ENCODE assay signal across 9 cellular contexts in the genomic region with DNA sequence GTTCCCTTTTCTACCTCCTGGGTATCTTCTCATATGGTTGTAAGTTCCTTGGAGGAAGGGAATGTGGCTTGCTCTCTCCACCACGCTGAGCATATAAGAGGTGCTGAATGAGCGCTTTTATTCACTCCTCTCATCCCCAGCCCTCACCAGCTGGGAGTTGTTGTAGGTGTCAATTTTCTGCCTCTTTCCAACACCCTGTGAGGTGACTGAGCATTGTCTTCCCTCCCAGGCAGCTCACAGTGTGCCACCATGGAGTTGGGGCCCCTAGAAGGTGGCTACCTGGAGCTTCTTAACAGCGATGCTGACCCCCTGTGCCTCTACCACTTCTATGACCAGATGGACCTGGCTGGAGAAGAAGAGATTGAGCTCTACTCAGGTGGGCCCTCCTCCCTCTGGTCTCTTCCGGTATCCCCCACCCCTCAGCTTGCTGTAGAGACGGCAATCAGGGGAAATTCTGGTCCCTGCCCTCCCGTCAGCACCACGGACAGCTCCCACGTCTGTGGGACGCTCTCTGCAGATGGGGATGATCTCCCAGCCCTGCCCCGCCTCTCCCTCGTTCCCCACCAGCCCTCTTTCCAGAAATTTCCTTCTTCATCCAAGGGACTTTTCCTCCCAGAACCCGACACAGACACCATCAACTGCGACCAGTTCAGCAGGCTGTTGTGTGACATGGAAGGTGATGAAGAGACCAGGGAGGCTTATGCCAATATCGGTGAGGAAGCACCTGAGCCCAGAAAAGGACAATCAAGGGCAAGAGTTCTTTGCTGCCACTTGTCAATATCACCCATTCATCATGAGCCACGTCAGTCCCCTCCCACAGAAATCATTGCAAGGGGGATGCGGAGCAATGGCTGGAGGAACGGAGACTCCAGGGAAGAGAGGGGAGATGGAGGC. TPM values are rescaled to one million over a fixed set of nuclear protein-coding genes. Genes with fewer than 3 reads are reported as not detected.
DNase-seq lines count a peak whose midpoint lies in the region; ATAC-seq, FAIRE-seq and TF ChIP-seq lines count a peak whose summit lies in the region.
"Had no signal": no experiment of that assay in that cellular context is flagged by ENCODE, and none has a peak within 500 bp of the region (broad histone marks: within the 10 kb centered on the region; RNA-seq: fewer than 3 reads in every experiment).

No MANE protein-coding gene starts in this region.

- H3K9me3 ChIP-seq in A549, result no peaks in the 10 kb centered on the region

- no peaks in the 10 kb centered on the region for H3K4me1 ChIP-seq in A549

- TF ChIP-seq POLR2A in A549 (IDR thresholded peaks at IDR 0.05; ENCODE audit: low read length), result no peak

- peak in 1 of 2 experiments; percentile 29 for DNase-seq in A549 (ENCODE audit: low read depth in 1 of 2, low spot score in 1 of 2)
- peak; percentile 11 for DNase-seq in HCEC 1CT
- DNase-seq in activated CD8-positive, alpha-beta T cell treated with anti-CD3 and anti-CD28 coated beads, Interleukin-2, amount 10 ng/mL, durations not matched to agents 7 days and 5 days, result peak; percentile 63
- peak; percentile 41 for DNase-seq in iPS DF 4.7 (ENCODE audit: extremely low read depth, low spot score)
- DNase-seq in NCI-H82 treated with DMSO at 0.1 percent for 48 hours (lab: John Stamatoyannopoulos, UW; ENCODE audit: unreplicated experiment), result no peak
- DNase-seq in activated T-helper 1 cell treated with anti-CD3 and anti-CD28 coated beads, Interleukin-12 subunit alpha, Interleukin-12 subunit beta, Interleukin-2, Interleukin-4 antibody, amounts not matched to agents 30 ng/mL and 10 ng/mL and 1 ng/mL, durations not matched to agents 14 hours and 24 hours and 36 hours (ENCODE audit: low spot score), result no peak
- no peak for DNase-seq in cortex of kidney (lab: John Stamatoyannopoulos, UW)
- no peak for DNase-seq in SHP77 treated with DMSO at 0.1 percent for 48 hours (lab: John Stamatoyannopoulos, UW)
- DNase-seq: NCI-H2029 treated with DMSO at 0.1 percent for 48 hours had no signal

- 36% methylated on average over 17 of the region's 17 CpGs for WGBS in A549 (ENCODE audit: missing lambda C conversion rate)

- H3K4me2 ChIP-seq in A549, result no peak overlapping the region

- FAIRE-seq in A549 (lab: Jason Lieb, UNC), result no peak

- TF ChIP-seq CTCF in A549 (IDR thresholded peaks at IDR 0.05), result no peak

- H3K27me3 Mint-ChIP-seq in activated CD8-positive, alpha-beta T cell treated with anti-CD3 and anti-CD28 coated beads, Interleukin-2, amount 10 ng/mL, durations not matched to agents 7 days and 5 days (ENCODE audit: low read depth), result no peaks in the 10 kb centered on the region
- peaks cover 1% of the 10 kb centered on the region for H3K27me3 Mint-ChIP-seq in activated T-helper 1 cell treated with anti-CD3 and anti-CD28 coated beads, Interleukin-12 subunit alpha, Interleukin-12 subunit beta, Interleukin-2, Interleukin-4 antibody, amounts not matched to agents 30 ng/mL and 10 ng/mL and 1 ng/mL, durations not matched to agents 14 hours and 24 hours and 36 hours (ENCODE audit: insufficient read depth)

- TF ChIP-seq EP300 in A549 (IDR thresholded peaks at IDR 0.05), result no peak

- no peak overlapping the region for H3K4me3 ChIP-seq in A549

- CTCF ChIA-PET in A549 (lab: Yijun Ruan, JAX), result interaction anchor here (1.5 kb wide), 1 partner anchor 11 kb away, joined by 3 read pairs; no protein-coding TSS in a partner anchor
- CTCF ChIA-PET in activated CD8-positive, alpha-beta T cell treated with anti-CD3 and anti-CD28 coated beads, Interleukin-2, amount 10 ng/mL, durations not matched to agents 7 days and 5 days (lab: Charles Lee), result no interaction called here

- POLR2A ChIA-PET in A549 (lab: Yijun Ruan, JAX), result no interaction called here
- POLR2A ChIA-PET in activated CD8-positive, alpha-beta T cell treated with anti-CD3 and anti-CD28 coated beads, Interleukin-2, amount 10 ng/mL, durations not matched to agents 7 days and 5 days (lab: Charles Lee), result no interaction called here

- H3K4me1 Mint-ChIP-seq in activated CD8-positive, alpha-beta T cell treated with anti-CD3 and anti-CD28 coated beads, Interleukin-2, amount 10 ng/mL, durations not matched to agents 7 days and 5 days (ENCODE audit: low read depth), result no peaks in the 10 kb centered on the region
- H3K4me1 Mint-ChIP-seq in activated T-helper 1 cell treated with anti-CD3 and anti-CD28 coated beads, Interleukin-12 subunit alpha, Interleukin-12 subunit beta, Interleukin-2, Interleukin-4 antibody, amounts not matched to agents 30 ng/mL and 10 ng/mL and 1 ng/mL, durations not matched to agents 14 hours and 24 hours and 36 hours (ENCODE audit: low read depth), result no peaks in the 10 kb centered on the region

- no peak overlapping the region for H3K4me3 Mint-ChIP-seq in activated CD8-positive, alpha-beta T cell treated with anti-CD3 and anti-CD28 coated beads, Interleukin-2, amount 10 ng/mL, durations not matched to agents 7 days and 5 days
- H3K4me3 Mint-ChIP-seq in activated T-helper 1 cell treated with anti-CD3 and anti-CD28 coated beads, Interleukin-12 subunit alpha, Interleukin-12 subunit beta, Interleukin-2, Interleukin-4 antibody, amounts not matched to agents 30 ng/mL and 10 ng/mL and 1 ng/mL, durations not matched to agents 14 hours and 24 hours and 36 hours, result no peak overlapping the region

- H3K9me3 Mint-ChIP-seq in activated CD8-positive, alpha-beta T cell treated with anti-CD3 and anti-CD28 coated beads, Interleukin-2, amount 10 ng/mL, durations not matched to agents 7 days and 5 days (ENCODE audit: insufficient read depth), result peaks cover 3% of the 10 kb centered on the region
- H3K9me3 Mint-ChIP-seq in activated T-helper 1 cell treated with anti-CD3 and anti-CD28 coated beads, Interleukin-12 subunit alpha, Interleukin-12 subunit beta, Interleukin-2, Interleukin-4 antibody, amounts not matched to agents 30 ng/mL and 10 ng/mL and 1 ng/mL, durations not matched to agents 14 hours and 24 hours and 36 hours, result no peaks in the 10 kb centered on the region

- H3K36me3 Mint-ChIP-seq in activated CD8-positive, alpha-beta T cell treated with anti-CD3 and anti-CD28 coated beads, Interleukin-2, amount 10 ng/mL, durations not matched to agents 7 days and 5 days (ENCODE audit: low read depth), result peaks cover 24% of the 10 kb centered on the region
- peaks cover 18% of the 10 kb centered on the region for H3K36me3 Mint-ChIP-seq in activated T-helper 1 cell treated with anti-CD3 and anti-CD28 coated beads, Interleukin-12 subunit alpha, Interleukin-12 subunit beta, Interleukin-2, Interleukin-4 antibody, amounts not matched to agents 30 ng/mL and 10 ng/mL and 1 ng/mL, durations not matched to agents 14 hours and 24 hours and 36 hours (ENCODE audit: low read depth)

- no peak overlapping the region for H3K27ac Mint-ChIP-seq in activated CD8-positive, alpha-beta T cell treated with anti-CD3 and anti-CD28 coated beads, Interleukin-2, amount 10 ng/mL, durations not matched to agents 7 days and 5 days
- H3K27ac Mint-ChIP-seq in activated T-helper 1 cell treated with anti-CD3 and anti-CD28 coated beads, Interleukin-12 subunit alpha, Interleukin-12 subunit beta, Interleukin-2, Interleukin-4 antibody, amounts not matched to agents 30 ng/mL and 10 ng/mL and 1 ng/mL, durations not matched to agents 14 hours and 24 hours and 36 hours, result no peak overlapping the region

- ATAC-seq in A549, result peak; percentile 57 to 62; a peak in 4 of 6 replicates
- ATAC-seq in activated CD8-positive, alpha-beta T cell treated with anti-CD3 and anti-CD28 coated beads, Interleukin-2, amount 10 ng/mL, durations not matched to agents 7 days and 5 days, result peak; percentile 47

- H3K27ac ChIP-seq in A549, result no peak overlapping the region

- TF ChIP-seq RAD21 in A549 (conservative IDR thresholded peaks at IDR 0.05 in 1 of 2, IDR thresholded peaks at IDR 0.05 in 1 of 2), result no peak

- intact Hi-C loops in activated T-helper 1 cell treated with anti-CD3 and anti-CD28 coated beads, Interleukin-12 subunit alpha, Interleukin-12 subunit beta, Interleukin-2, Interleukin-4 antibody, amounts not matched to agents 30 ng/mL and 10 ng/mL and 1 ng/mL, durations not matched to agents 14 hours and 24 hours and 36 hours (cut with micrococcal nuclease), result no loop called here

RNA-seq across cellular contexts. Expression of a gene that starts 18.3 kb away (rescaled TPM):
- polyA plus RNA-seq in A549 (2011; rRNA removed) (not detected in 2 replicates), A549 (2017; fragmentation: RNase III; extraction: RNeasy Plus Mini Kit Qiagen cat#74134 plus additional on column Dnase treatment) (0.06 to 0.07 TPM in 2 of 3 replicates, not detected in the other)
- polyA plus RNA-seq in A549 (2012; cell fraction: cytosol; rRNA removed), result 0.03 TPM in 2 replicates
- polyA plus RNA-seq in A549 (2012; cell fraction: nucleus; rRNA removed), result 0.04 TPM in 1 of 2 replicates, not detected in the other
- polyA minus RNA-seq in A549 (2011; rRNA and poly(A)+ RNA removed), result not detected in 2 replicates
- 10 to 100 TPM; 23.3 to 23.6 TPM for total RNA-seq in activated CD8-positive, alpha-beta T cell treated with anti-CD3 and anti-CD28 coated beads, Interleukin-2, amount 10 ng/mL, durations not matched to agents 7 days and 5 days
- total RNA-seq in activated T-helper 1 cell treated with anti-CD3 and anti-CD28 coated beads, Interleukin-12 subunit alpha, Interleukin-12 subunit beta, Interleukin-2, Interleukin-4 antibody, amounts not matched to agents 30 ng/mL and 10 ng/mL and 1 ng/mL, durations not matched to agents 14 hours and 24 hours and 36 hours, result 12.0 and 13.0 TPM in 2 replicates

RNA-seq across cellular contexts. Expression of a gene that starts 47.0 kb away (rescaled TPM):
- polyA plus RNA-seq in A549 (2011; rRNA removed) (22.0 and 27.1 TPM in 2 replicates), A549 (2017; fragmentation: RNase III; extraction: RNeasy Plus Mini Kit Qiagen cat#74134 plus additional on column Dnase treatment) (31.9 to 34.0 TPM (median 33.0 TPM) in 3 replicates)
- 45.9 and 57.8 TPM in 2 replicates for polyA plus RNA-seq in A549 (2012; cell fraction: cytosol; rRNA removed)
- 45.3 and 46.2 TPM in 2 replicates for polyA plus RNA-seq in A549 (2012; cell fraction: nucleus; rRNA removed)
- 16.8 and 26.1 TPM in 2 replicates for polyA minus RNA-seq in A549 (2011; rRNA and poly(A)+ RNA removed)
- 10 to 100 TPM; 31.9 TPM for total RNA-seq in activated CD8-positive, alpha-beta T cell treated with anti-CD3 and anti-CD28 coated beads, Interleukin-2, amount 10 ng/mL, durations not matched to agents 7 days and 5 days
- total RNA-seq in activated T-helper 1 cell treated with anti-CD3 and anti-CD28 coated beads, Interleukin-12 subunit alpha, Interleukin-12 subunit beta, Interleukin-2, Interleukin-4 antibody, amounts not matched to agents 30 ng/mL and 10 ng/mL and 1 ng/mL, durations not matched to agents 14 hours and 24 hours and 36 hours, result 36.2 and 40.8 TPM in 2 replicates

RNA-seq across cellular contexts. Expression of a gene that starts 49.1 kb away (rescaled TPM):
- polyA plus RNA-seq in A549 (2011; rRNA removed) (10.4 and 10.6 TPM in 2 replicates), A549 (2017; fragmentation: RNase III; extraction: RNeasy Plus Mini Kit Qiagen cat#74134 plus additional on column Dnase treatment) (8.3 to 8.5 TPM (median 8.4 TPM) in 3 replicates)
- polyA plus RNA-seq in A549 (2012; cell fraction: cytosol; rRNA removed), result 8.6 and 10.8 TPM in 2 replicates
- 14.2 and 15.6 TPM in 2 replicates for polyA plus RNA-seq in A549 (2012; cell fraction: nucleus; rRNA removed)
- polyA minus RNA-seq in A549 (2011; rRNA and poly(A)+ RNA removed), result 27.4 and 34.2 TPM in 2 replicates
- total RNA-seq in activated CD8-positive, alpha-beta T cell treated with anti-CD3 and anti-CD28 coated beads, Interleukin-2, amount 10 ng/mL, durations not matched to agents 7 days and 5 days, result 10 to 100 TPM; 32.8 to 38.5 TPM
- total RNA-seq in activated T-helper 1 cell treated with anti-CD3 and anti-CD28 coated beads, Interleukin-12 subunit alpha, Interleukin-12 subunit beta, Interleukin-2, Interleukin-4 antibody, amounts not matched to agents 30 ng/mL and 10 ng/mL and 1 ng/mL, durations not matched to agents 14 hours and 24 hours and 36 hours, result 36.3 and 37.4 TPM in 2 replicates

Comparison
In these comparisons a context has a peak if more than half of its experiments do, and no peak if none do; other contexts are left out.
1. DNase-seq: peak in HCEC 1CT (single experiment), activated CD8-positive, alpha-beta T cell treated with anti-CD3 and anti-CD28 coated beads, Interleukin-2, amount 10 ng/mL, durations not matched to agents 7 days and 5 days (single experiment) and iPS DF 4.7 (single experiment); none in NCI-H82 treated with DMSO at 0.1 percent for 48 hours (single experiment), activated T-helper 1 cell treated with anti-CD3 and anti-CD28 coated beads, Interleukin-12 subunit alpha, Interleukin-12 subunit beta, Interleukin-2, Interleukin-4 antibody, amounts not matched to agents 30 ng/mL and 10 ng/mL and 1 ng/mL, durations not matched to agents 14 hours and 24 hours and 36 hours (single experiment), cortex of kidney (single experiment) and SHP77 treated with DMSO at 0.1 percent for 48 hours (single experiment).